Comparison of ENCODE assay signal across 10 cellular contexts in genomic region chr6:83086751-83087150, GRCh38. TPM values are rescaled to one million over a fixed set of nuclear protein-coding genes. Genes with fewer than 3 reads are reported as not detected.
DNase-seq lines count a peak whose midpoint lies in the region; ATAC-seq and TF ChIP-seq lines count a peak whose summit lies in the region.
"Had no signal": no experiment of that assay in that cellular context is flagged by ENCODE, and none has a peak within 500 bp of the region (broad histone marks: within the 10 kb centered on the region; RNA-seq: fewer than 3 reads in every experiment).

No MANE protein-coding gene starts in this region.

- no peak for TF ChIP-seq CTCF in spleen (IDR thresholded peaks at IDR 0.05 in 8 of 11, conservative IDR thresholded peaks at IDR 0.05 in 3 of 11)

- H3K4me1 Mint-ChIP-seq in activated CD4-positive, alpha-beta memory T cell treated with anti-CD3 and anti-CD28 coated beads, Interleukin-2, amount 10 ng/mL, durations not matched to agents 7 days and 5 days, result peaks cover 22% of the 10 kb centered on the region
- peaks cover 16% of the 10 kb centered on the region for H3K4me1 Mint-ChIP-seq in activated CD4-positive, alpha-beta memory T cell treated with anti-CD3 and anti-CD28 coated beads for 36 hours (ENCODE audit: low read depth)
- peaks cover 29 to 35% (median 30%) of the 10 kb centered on the region in 3 donors for H3K4me1 Mint-ChIP-seq in T-cell

- CTCF ChIA-PET in activated CD4-positive, alpha-beta memory T cell treated with anti-CD3 and anti-CD28 coated beads, Interleukin-2, amount 10 ng/mL, durations not matched to agents 7 days and 5 days (lab: Charles Lee), result interaction anchor here (7.8 kb wide), 1 partner anchor 20 kb away, joined by 62 read pairs; the partner anchor contains the start of genes DOP1A and UBE3D
- CTCF ChIA-PET in activated CD4-positive, alpha-beta memory T cell treated with anti-CD3 and anti-CD28 coated beads for 36 hours (lab: Charles Lee), result no interaction called here
- CTCF ChIA-PET in T-cell (lab: Charles Lee), result interaction anchor here in 1 of 2 donors (0.7 to 1.0 kb wide), 2 partner anchors 21 to 23 kb away, joined by 3 to 4 read pairs; partner anchors contain the start of gene UBE3D

- H3K27ac ChIP-seq in spleen, result peak overlapping the region; percentile 2 to 73 (median 56)
- H3K27ac ChIP-seq: neutrophil had no signal

- no peaks in the 10 kb centered on the region for H3K27me3 Mint-ChIP-seq in activated CD4-positive, alpha-beta memory T cell treated with anti-CD3 and anti-CD28 coated beads, Interleukin-2, amount 10 ng/mL, durations not matched to agents 7 days and 5 days
- no peaks in the 10 kb centered on the region for H3K27me3 Mint-ChIP-seq in activated CD4-positive, alpha-beta memory T cell treated with anti-CD3 and anti-CD28 coated beads for 36 hours
- no peaks in the 10 kb centered on the region for H3K27me3 Mint-ChIP-seq in T-cell

- H3K27me3 ChIP-seq in spleen (replicated peaks in 1 of 7), result no peaks in the 10 kb centered on the region
- H3K27me3 ChIP-seq: neutrophil had no signal

- intact Hi-C loops in activated CD4-positive, alpha-beta memory T cell treated with anti-CD3 and anti-CD28 coated beads for 36 hours (cut with micrococcal nuclease), result no loop called here
- intact Hi-C loops in spleen (cut with DNase I; ENCODE audit: low total_unique reads), result no loop called here

- peak overlapping the region in 1 of 8 donors; percentile 1 for H3K4me3 ChIP-seq in spleen

- peak overlapping the region; percentile 70 for H3K27ac Mint-ChIP-seq in activated CD4-positive, alpha-beta memory T cell treated with anti-CD3 and anti-CD28 coated beads, Interleukin-2, amount 10 ng/mL, durations not matched to agents 7 days and 5 days
- H3K27ac Mint-ChIP-seq in activated CD4-positive, alpha-beta memory T cell treated with anti-CD3 and anti-CD28 coated beads for 36 hours, result no peak overlapping the region
- no peak overlapping the region for H3K27ac Mint-ChIP-seq in T-cell

- peaks cover 2% of the 10 kb centered on the region for H3K9me3 Mint-ChIP-seq in activated CD4-positive, alpha-beta memory T cell treated with anti-CD3 and anti-CD28 coated beads, Interleukin-2, amount 10 ng/mL, durations not matched to agents 7 days and 5 days
- no peaks in the 10 kb centered on the region for H3K9me3 Mint-ChIP-seq in activated CD4-positive, alpha-beta memory T cell treated with anti-CD3 and anti-CD28 coated beads for 36 hours
- H3K9me3 Mint-ChIP-seq in T-cell, result no peaks in the 10 kb centered on the region

- TF ChIP-seq POLR2A in spleen (IDR thresholded peaks at IDR 0.05), result no peak

- WGBS in spleen, 5 donors, result 44 to 55% (median 49%) methylated on average over 2 of the region's 2 CpGs

- POLR2A ChIA-PET in activated CD4-positive, alpha-beta memory T cell treated with anti-CD3 and anti-CD28 coated beads, Interleukin-2, amount 10 ng/mL, durations not matched to agents 7 days and 5 days (lab: Charles Lee), result no interaction called here
- POLR2A ChIA-PET in activated CD4-positive, alpha-beta memory T cell treated with anti-CD3 and anti-CD28 coated beads for 36 hours (lab: Charles Lee), result no interaction called here
- POLR2A ChIA-PET in T-cell (lab: Charles Lee), result no interaction called here

- H3K4me3 Mint-ChIP-seq in activated CD4-positive, alpha-beta memory T cell treated with anti-CD3 and anti-CD28 coated beads, Interleukin-2, amount 10 ng/mL, durations not matched to agents 7 days and 5 days, result peak overlapping the region; percentile 58
- no peak overlapping the region for H3K4me3 Mint-ChIP-seq in activated CD4-positive, alpha-beta memory T cell treated with anti-CD3 and anti-CD28 coated beads for 36 hours
- no peak overlapping the region for H3K4me3 Mint-ChIP-seq in T-cell

- H3K9me3 ChIP-seq in spleen, result no peaks in the 10 kb centered on the region
- H3K9me3 ChIP-seq: neutrophil had no signal

- H3K36me3 ChIP-seq in spleen, result no peaks in the 10 kb centered on the region
- H3K36me3 ChIP-seq: neutrophil had no signal

- peaks cover 7% of the 10 kb centered on the region for H3K36me3 Mint-ChIP-seq in activated CD4-positive, alpha-beta memory T cell treated with anti-CD3 and anti-CD28 coated beads, Interleukin-2, amount 10 ng/mL, durations not matched to agents 7 days and 5 days (ENCODE audit: low read depth)
- H3K36me3 Mint-ChIP-seq in activated CD4-positive, alpha-beta memory T cell treated with anti-CD3 and anti-CD28 coated beads for 36 hours, result peaks cover 6% of the 10 kb centered on the region
- H3K36me3 Mint-ChIP-seq in T-cell, result peaks cover 32% of the 10 kb centered on the region

- ATAC-seq in GM21526 (IDR thresholded peaks at IDR 0.05; ENCODE audit: low FRiP score, unreplicated experiment), result peak; percentile 98
- ATAC-seq in HG03175 (IDR thresholded peaks at IDR 0.05; ENCODE audit: unreplicated experiment), result peak; percentile 99
- no peak for ATAC-seq in T-cell (replicated peaks in 1 of 4)

- DNase-seq in activated CD4-positive, alpha-beta memory T cell treated with anti-CD3 and anti-CD28 coated beads, Interleukin-2, amount 10 ng/mL, durations not matched to agents 7 days and 5 days, result no peak
- no peak for DNase-seq in activated CD4-positive, alpha-beta memory T cell treated with anti-CD3 and anti-CD28 coated beads for 36 hours
- DNase-seq in spleen (no peak), NCI-H1436 (lab: John Stamatoyannopoulos, UW) (no peak), T-cell (no peak), RKO (ENCODE audit: low spot score) (no peak)
- DNase-seq: activated CD8-positive, alpha-beta memory T cell treated with anti-CD3 and anti-CD28 coated beads for 24 hours had no signal

- peaks cover 0 to 26% (median 12%) of the 10 kb centered on the region in 6 donors for H3K4me1 ChIP-seq in spleen

RNA-seq across cellular contexts. Expression of gene DOP1A, which starts 19.3 kb away (rescaled TPM):
- 10 to 100 TPM; 12.5 to 13.3 TPM for total RNA-seq in activated CD4-positive, alpha-beta memory T cell treated with anti-CD3 and anti-CD28 coated beads, Interleukin-2, amount 10 ng/mL, durations not matched to agents 7 days and 5 days
- total RNA-seq in activated CD4-positive, alpha-beta memory T cell treated with anti-CD3 and anti-CD28 coated beads for 36 hours, result 1 to 10 TPM; 5.9 to 8.8 TPM
- total RNA-seq in spleen, result 10 to 100 TPM; 23.0 to 47.6 (median 30.3) TPM
- 1 to 10 TPM; 4.8 to 6.3 (median 4.9) TPM for polyA plus RNA-seq in spleen
- 10 to 100 TPM; 19.0 to 26.8 (median 25.5) TPM for total RNA-seq in T-cell

RNA-seq across cellular contexts. Expression of gene UBE3D, which starts 21.1 kb away (rescaled TPM):
- total RNA-seq in activated CD4-positive, alpha-beta memory T cell treated with anti-CD3 and anti-CD28 coated beads, Interleukin-2, amount 10 ng/mL, durations not matched to agents 7 days and 5 days, result 1 to 10 TPM; 3.8 to 4.8 TPM
- 1 to 10 TPM; 5.2 to 6.3 TPM for total RNA-seq in activated CD4-positive, alpha-beta memory T cell treated with anti-CD3 and anti-CD28 coated beads for 36 hours
- 10 to 100 TPM in 3 of 7 donors, 1 to 10 TPM in 4; 6.1 to 20.6 (median 8.8) TPM for total RNA-seq in spleen
- polyA plus RNA-seq in spleen, result 1 to 10 TPM; 3.8 to 5.8 (median 5.1) TPM
- total RNA-seq in T-cell, result 1 to 10 TPM; 6.2 to 9.3 (median 7.1) TPM

Comparison
In these comparisons a context has a peak if more than half of its experiments do, and no peak if none do; other contexts are left out.
1. ATAC-seq: peak in GM21526 (single experiment) and HG03175 (single experiment); none in T-cell (0 of 4).